Comparison of ENCODE assay signal across 8 cellular contexts in the genomic region with DNA sequence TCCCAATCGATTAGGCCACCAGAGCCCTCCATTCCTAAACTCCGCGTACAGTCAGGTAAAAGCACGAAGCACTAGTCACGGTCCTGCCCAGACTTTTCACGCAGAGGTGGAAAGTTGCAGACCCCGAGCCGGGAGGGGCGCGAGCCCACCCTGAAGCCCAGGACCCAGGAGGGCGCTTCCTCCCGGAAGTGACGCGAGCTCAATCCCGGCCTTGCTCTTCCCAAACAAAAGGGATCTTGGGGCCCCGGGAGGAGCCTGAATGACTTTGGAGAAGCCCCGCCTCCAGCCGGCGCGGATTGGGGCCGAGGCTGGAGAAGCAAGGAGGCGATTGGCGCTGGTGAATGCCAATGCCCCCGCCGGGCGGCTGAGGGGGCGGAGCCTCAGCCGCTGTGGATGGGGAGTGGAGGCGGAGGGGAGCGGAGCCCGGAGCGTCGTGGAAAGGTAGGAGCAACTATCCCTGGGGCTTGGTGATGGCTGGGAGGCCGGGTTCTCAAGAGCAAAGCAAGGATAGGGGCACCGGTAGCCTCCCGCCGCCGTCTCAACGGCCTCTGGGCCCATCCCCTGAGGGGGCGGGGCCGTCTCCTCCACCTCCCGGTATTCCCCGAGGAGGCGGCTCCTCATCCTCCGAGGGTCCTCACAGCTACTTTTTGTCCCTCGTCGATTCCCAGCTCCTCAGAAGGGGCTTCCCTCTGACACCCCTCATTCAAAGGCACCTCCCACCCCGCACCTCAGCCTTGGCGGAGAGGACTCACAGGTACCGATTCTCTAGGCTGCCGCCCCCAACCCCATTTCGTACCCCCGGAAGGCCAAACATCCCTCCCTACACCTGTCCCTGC. TPM values are rescaled to one million over a fixed set of nuclear protein-coding genes. Genes with fewer than 3 reads are reported as not detected.
DNase-seq lines count a peak whose midpoint lies in the region; ATAC-seq and TF ChIP-seq lines count a peak whose summit lies in the region.

A gene with protein sequence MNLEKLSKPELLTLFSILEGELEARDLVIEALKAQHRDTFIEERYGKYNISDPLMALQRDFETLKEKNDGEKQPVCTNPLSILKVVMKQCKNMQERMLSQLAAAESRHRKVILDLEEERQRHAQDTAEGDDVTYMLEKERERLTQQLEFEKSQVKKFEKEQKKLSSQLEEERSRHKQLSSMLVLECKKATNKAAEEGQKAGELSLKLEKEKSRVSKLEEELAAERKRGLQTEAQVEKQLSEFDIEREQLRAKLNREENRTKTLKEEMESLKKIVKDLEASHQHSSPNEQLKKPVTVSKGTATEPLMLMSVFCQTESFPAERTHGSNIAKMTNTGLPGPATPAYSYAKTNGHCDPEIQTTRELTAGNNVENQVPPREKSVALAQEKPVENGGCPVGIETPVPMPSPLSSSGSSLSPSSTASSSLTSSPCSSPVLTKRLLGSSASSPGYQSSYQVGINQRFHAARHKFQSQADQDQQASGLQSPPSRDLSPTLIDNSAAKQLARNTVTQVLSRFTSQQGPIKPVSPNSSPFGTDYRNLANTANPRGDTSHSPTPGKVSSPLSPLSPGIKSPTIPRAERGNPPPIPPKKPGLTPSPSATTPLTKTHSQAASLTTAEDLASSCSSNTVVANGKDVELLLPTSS (plus strand): TSS at position 383 of the 836 bp plus-strand sequence. CDS start 19,952 bp downstream, outside the sequence.

- ATAC-seq in HG02852 (IDR thresholded peaks at IDR 0.05; ENCODE audit: unreplicated experiment) (peak; percentile 83), right cardiac atrium (peak; percentile 93 to 96)

- TF ChIP-seq CTCF in GM13976 (IDR thresholded peaks at IDR 0.05; ENCODE audit: borderline replicate concordance, control extremely low read depth, extremely low read depth, insufficient read depth, missing control alignments): no peak
- no peak for TF ChIP-seq CTCF in ascending aorta (IDR thresholded peaks at IDR 0.05)
- no peak for TF ChIP-seq CTCF in uterus (IDR thresholded peaks at IDR 0.05)

- intact Hi-C loops in ascending aorta (cut with DNase I) (no loop called here), right cardiac atrium (cut with DNase I) (loop anchor here in 1 of 4 donors (5.0 kb wide), 1 partner anchor 71 kb away; no protein-coding TSS in a partner anchor), uterus (cut with DNase I; ENCODE audit: low total_unique reads) (no loop called here)

- peaks cover 29% of the 10 kb centered on the region for H3K4me1 Mint-ChIP-seq in T-helper 2 cell treated with Interferon-gamma antibody and Interleukin-4, amounts not matched to agents 5 μg/mL and 100 μg/mL, for 36 hours (ENCODE audit: low read depth)

- H3K9me3 Mint-ChIP-seq in T-helper 2 cell treated with Interferon-gamma antibody and Interleukin-4, amounts not matched to agents 5 μg/mL and 100 μg/mL, for 36 hours: no peaks in the 10 kb centered on the region

- DNase-seq in GM13976 (ENCODE audit: low spot score) (peak; percentile 92), NCI-H146 (lab: John Stamatoyannopoulos, UW) (peak; percentile 97), ascending aorta (ENCODE audit: low spot score in 2 of 2) (peak; percentile 91 to 99), right cardiac atrium (peak; percentile 98 to 99 (median 98)), putamen (ENCODE audit: low spot score) (peak; percentile 99), uterus (peak; percentile 97 to 98)
- peak; percentile 81 for DNase-seq in T-helper 2 cell treated with Interferon-gamma antibody and Interleukin-4, amounts not matched to agents 5 μg/mL and 100 μg/mL, for 36 hours (ENCODE audit: low spot score)

- peaks cover 15% of the 10 kb centered on the region for H3K27me3 Mint-ChIP-seq in T-helper 2 cell treated with Interferon-gamma antibody and Interleukin-4, amounts not matched to agents 5 μg/mL and 100 μg/mL, for 36 hours (ENCODE audit: low read depth)

- TF ChIP-seq POLR2A in uterus (IDR thresholded peaks at IDR 0.05): peak; percentile 78 to 82

- no peaks in the 10 kb centered on the region for H3K9me3 ChIP-seq in ascending aorta
- no peaks in the 10 kb centered on the region for H3K9me3 ChIP-seq in right cardiac atrium (ENCODE audit: control insufficient read depth, low read length)
- no peaks in the 10 kb centered on the region for H3K9me3 ChIP-seq in uterus

- H3K27me3 ChIP-seq in ascending aorta (no peaks in the 10 kb centered on the region), right cardiac atrium (ENCODE audit: control insufficient read depth, insufficient read depth) (no peaks in the 10 kb centered on the region), uterus (no peaks in the 10 kb centered on the region)

- under 1% methylated on average over 53 of the region's 53 CpGs for WGBS in right cardiac atrium

- in situ Hi-C loops in GM13976 (cut with MboI; ENCODE audit: low sequenced_read_pairs, unreplicated experiment): loop anchor here (10.0 kb wide), 1 partner anchor 219 kb away; a partner anchor contains a TSS

- H3K36me3 ChIP-seq in ascending aorta: no peaks in the 10 kb centered on the region
- H3K36me3 ChIP-seq in uterus: no peaks in the 10 kb centered on the region

- peak within 1 kb of the TSS; percentile 92 to 98 for H3K27ac ChIP-seq in ascending aorta
- H3K27ac ChIP-seq in right cardiac atrium (ENCODE audit: low read length): peak within 1 kb of the TSS; percentile 94
- H3K27ac ChIP-seq in uterus: peak within 1 kb of the TSS; percentile 92 to 99

- no peak within 1 kb of the TSS for H3K27ac Mint-ChIP-seq in T-helper 2 cell treated with Interferon-gamma antibody and Interleukin-4, amounts not matched to agents 5 μg/mL and 100 μg/mL, for 36 hours

- peak within 1 kb of the TSS; percentile 87 for H3K4me3 Mint-ChIP-seq in T-helper 2 cell treated with Interferon-gamma antibody and Interleukin-4, amounts not matched to agents 5 μg/mL and 100 μg/mL, for 36 hours

- H3K4me3 ChIP-seq in ascending aorta (peak within 1 kb of the TSS; percentile 70 to 97), right cardiac atrium (ENCODE audit: low read length) (peak within 1 kb of the TSS; percentile 91), uterus (peak within 1 kb of the TSS; percentile 78 to 82)

- no peaks in the 10 kb centered on the region for H3K36me3 Mint-ChIP-seq in T-helper 2 cell treated with Interferon-gamma antibody and Interleukin-4, amounts not matched to agents 5 μg/mL and 100 μg/mL, for 36 hours (ENCODE audit: low read depth)

- H3K4me1 ChIP-seq in ascending aorta (peaks cover 8 to 51% of the 10 kb centered on the region in 2 donors), right cardiac atrium (ENCODE audit: control insufficient read depth, insufficient read depth, low read length) (peaks cover 6% of the 10 kb centered on the region), uterus (peaks cover 16 to 18% of the 10 kb centered on the region in 2 donors)

RNA-seq across cellular contexts. Expression of the gene that starts here (rescaled TPM):
- total RNA-seq in ascending aorta (13.0 TPM), right cardiac atrium (10 to 100 TPM; 16.2 to 24.9 (median 16.8) TPM), uterus (10 to 100 TPM in 2 of 4 donors, 1 to 10 TPM in 2; 9.4 to 60.5 (median 15.6) TPM)
- 5.1 TPM for polyA plus RNA-seq in right cardiac atrium

Comparison
In these comparisons a context has a peak if more than half of its experiments do, and no peak if none do; other contexts are left out.
1. Peak in every context shown above with its lines: DNase-seq, ATAC-seq, H3K4me3 ChIP-seq and H3K27ac ChIP-seq.